2 cellular contexts compared by ENCODE assay signal in the genomic region with DNA sequence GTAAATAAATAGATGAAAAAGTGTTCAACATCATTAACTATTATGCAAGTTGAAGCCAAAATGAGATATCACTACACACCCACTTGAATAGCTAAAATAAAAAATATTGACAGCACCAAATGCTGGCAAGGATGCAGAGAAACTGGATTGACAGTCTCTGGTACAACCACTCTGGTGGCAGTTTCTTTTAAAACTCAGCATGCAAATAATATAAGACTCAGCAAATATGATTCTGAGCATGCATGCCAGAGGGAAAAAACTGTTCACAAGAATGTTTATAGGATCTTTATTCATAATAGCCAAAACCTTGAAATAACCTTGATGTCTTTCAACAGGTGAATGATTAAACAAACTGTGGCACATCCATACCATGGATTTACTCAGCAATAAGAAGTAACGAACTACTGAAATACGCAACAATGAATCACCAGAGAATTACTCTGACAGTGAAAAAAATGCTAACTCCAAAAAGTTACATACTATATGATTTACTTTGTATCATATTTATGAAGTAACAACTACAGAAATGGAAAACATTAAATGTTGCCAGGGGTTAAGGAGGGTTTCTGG.
TF ChIP-seq lines count a peak whose summit lies in the region.

No MANE protein-coding gene starts in this region.

TF ChIP-seq in HepG2, 621 proteins besides CTCF, POLR2A, EP300 and RAD21 (continues in another document):
- TF ChIP-seq, protein P1, sequence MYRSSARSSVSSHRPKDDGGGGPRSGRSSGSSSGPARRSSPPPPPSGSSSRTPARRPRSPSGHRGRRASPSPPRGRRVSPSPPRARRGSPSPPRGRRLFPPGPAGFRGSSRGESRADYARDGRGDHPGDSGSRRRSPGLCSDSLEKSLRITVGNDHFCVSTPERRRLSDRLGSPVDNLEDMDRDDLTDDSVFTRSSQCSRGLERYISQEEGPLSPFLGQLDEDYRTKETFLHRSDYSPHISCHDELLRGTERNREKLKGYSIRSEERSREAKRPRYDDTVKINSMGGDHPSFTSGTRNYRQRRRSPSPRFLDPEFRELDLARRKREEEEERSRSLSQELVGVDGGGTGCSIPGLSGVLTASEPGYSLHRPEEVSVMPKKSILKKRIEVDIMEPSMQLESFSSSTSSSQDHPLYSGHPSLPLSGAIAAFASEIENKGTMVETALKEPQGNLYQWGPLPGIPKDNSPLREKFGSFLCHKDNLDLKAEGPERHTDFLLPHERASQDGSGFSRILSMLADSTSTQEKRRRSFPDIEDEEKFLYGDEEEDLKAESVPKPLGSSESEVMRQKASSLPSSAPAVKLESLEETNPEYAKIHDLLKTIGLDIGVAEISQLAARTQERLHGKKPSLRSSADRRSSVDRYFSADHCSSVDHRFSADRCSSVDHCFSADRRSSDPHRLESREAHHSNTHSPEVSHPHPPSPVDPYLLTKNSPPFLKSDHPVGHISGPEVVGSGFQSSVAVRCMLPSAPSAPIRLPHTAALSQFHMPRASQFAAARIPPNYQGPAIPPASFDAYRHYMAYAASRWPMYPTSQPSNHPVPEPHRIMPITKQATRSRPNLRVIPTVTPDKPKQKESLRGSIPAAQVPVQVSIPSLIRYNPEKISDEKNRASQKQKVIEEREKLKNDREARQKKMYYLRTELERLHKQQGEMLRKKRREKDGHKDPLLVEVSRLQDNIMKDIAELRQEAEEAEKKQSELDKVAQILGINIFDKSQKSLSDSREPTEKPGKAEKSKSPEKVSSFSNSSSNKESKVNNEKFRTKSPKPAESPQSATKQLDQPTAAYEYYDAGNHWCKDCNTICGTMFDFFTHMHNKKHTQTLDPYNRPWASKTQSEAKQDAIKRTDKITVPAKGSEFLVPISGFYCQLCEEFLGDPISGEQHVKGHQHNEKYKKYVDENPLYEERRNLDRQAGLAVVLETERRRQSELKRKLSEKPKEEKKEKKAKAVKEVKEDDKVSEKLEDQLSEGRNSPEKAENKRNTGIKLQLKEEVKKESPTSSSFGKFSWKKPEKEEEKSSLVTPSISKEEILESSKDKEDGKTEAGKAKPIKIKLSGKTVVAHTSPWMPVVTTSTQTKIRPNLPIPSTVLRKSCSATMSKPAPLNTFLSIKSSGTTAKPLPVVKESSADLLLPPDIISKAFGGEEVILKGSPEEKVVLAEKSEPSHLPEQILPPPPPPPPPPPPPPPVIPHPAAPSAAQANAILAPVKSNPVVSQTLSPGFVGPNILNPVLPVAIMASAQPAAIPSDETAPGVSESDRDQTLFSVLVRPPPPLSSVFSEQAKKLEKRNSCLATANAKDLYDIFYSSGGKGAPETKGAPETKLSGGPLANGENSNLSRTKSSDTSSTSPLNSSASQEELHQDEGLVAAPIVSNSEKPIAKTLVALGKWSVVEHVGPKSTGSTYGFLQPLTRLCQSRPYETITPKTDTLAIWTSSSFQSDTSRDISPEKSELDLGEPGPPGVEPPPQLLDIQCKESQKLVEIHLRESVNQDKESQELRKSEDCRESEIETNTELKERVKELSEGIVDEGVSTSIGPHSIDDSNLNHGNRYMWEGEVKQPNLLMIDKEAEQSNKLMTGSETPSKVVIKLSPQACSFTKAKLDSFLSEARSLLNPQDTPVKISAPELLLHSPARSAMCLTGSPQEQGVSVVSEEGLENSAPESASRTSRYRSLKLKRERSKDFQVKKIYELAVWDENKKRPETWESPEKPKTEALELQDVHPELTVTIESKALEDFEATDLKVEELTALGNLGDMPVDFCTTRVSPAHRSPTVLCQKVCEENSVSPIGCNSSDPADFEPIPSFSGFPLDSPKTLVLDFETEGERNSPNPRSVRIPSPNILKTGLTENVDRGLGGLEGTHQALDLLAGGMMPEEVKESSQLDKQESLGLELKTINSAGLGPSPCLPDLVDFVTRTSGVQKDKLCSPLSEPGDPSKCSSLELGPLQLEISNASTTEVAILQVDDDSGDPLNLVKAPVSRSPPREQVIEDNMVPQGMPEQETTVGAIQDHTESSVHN (CRISPR knock-in tag; IDR thresholded peaks at IDR 0.05) = no peak
- peak; percentile 24; the same call in 1 of the 2 replicates for TF ChIP-seq MAFF (IDR thresholded peaks at IDR 0.05; ENCODE audit: low read depth, low read length)

TF ChIP-seq in IMR-90, 13 proteins besides CTCF, POLR2A, EP300 and RAD21:
- TF ChIP-seq MAFK (IDR thresholded peaks at IDR 0.05; ENCODE audit: low read depth, low read length) (0 out of 2 replicates have a peak, but pooled peaks have one; percentile 10), FOS (IDR thresholded peaks at IDR 0.05; ENCODE audit: low read depth, low read length) (no peak)
TF ChIP-seq in IMR-90: peak in this region for 1.
